16 cellular contexts compared by ENCODE assay signal in the genomic region with DNA sequence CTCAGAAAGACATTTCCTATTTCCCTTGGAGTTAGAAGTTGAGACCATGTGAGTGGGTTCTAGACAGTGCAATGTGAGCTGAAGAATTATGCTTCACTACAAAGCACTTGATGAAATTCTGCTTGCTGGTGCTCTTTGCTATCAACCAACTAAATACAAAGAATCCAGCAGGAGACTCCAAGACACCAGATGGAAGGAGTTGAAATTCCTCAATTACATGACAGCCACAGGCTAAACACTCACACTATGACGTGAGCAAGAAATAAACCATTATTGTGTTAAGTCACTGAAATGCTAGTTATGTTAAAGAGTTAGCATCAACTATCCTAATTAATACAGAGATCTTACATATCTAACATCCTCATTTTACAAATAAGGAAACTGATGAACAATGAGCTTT. TPM values are rescaled to one million over a fixed set of nuclear protein-coding genes. Genes with fewer than 3 reads are reported as not detected.
DNase-seq lines count a peak whose midpoint lies in the region; ATAC-seq and TF ChIP-seq lines count a peak whose summit lies in the region.
"Had no signal": no experiment of that assay in that cellular context is flagged by ENCODE, and none has a peak within 500 bp of the region (broad histone marks: within the 10 kb centered on the region; RNA-seq: fewer than 3 reads in every experiment).

No MANE protein-coding gene starts in this region.

- H2AFZ ChIP-seq in trophoblast cell (ENCODE audit: insufficient read depth, low read length, poor library complexity): no peak overlapping the region
- no peak overlapping the region for H2AFZ ChIP-seq in H9 (ENCODE audit: low read length)

- H3K4me3 ChIP-seq in trophoblast cell (ENCODE audit: low read depth, low read length) (no peak overlapping the region), ascending aorta (no peak overlapping the region)
- H3K4me3 ChIP-seq: K562 had no signal

- H4K20me1 ChIP-seq in H9 (ENCODE audit: control insufficient read depth, insufficient read depth, insufficient read length): no peaks in the 10 kb centered on the region

- H3K9me3 ChIP-seq in trophoblast cell (ENCODE audit: insufficient read depth, low read depth, low read length) (no peaks in the 10 kb centered on the region), ascending aorta (no peaks in the 10 kb centered on the region), H9 (ENCODE audit: control insufficient read depth, low read depth, low read length) (no peaks in the 10 kb centered on the region)
- H3K9me3 ChIP-seq: BE2C had no signal

- no peak overlapping the region for H2BK120ac ChIP-seq in trophoblast cell (ENCODE audit: insufficient read depth, low read length, poor library complexity)
- no peak overlapping the region for H2BK120ac ChIP-seq in H9 (ENCODE audit: low read depth, low read length, poor library complexity, severe bottlenecking)

- no peaks in the 10 kb centered on the region for H3K23me2 ChIP-seq in H9 (ENCODE audit: insufficient read length, low read depth, low read length, poor library complexity, severe bottlenecking)

- H2AK5ac ChIP-seq in trophoblast cell (ENCODE audit: low read length) (no peak overlapping the region), H9 (ENCODE audit: insufficient read length, low read length) (no peak overlapping the region)

- H3K27me3 Mint-ChIP-seq in H9 (ENCODE audit: low read depth): no peaks in the 10 kb centered on the region

- no peak for ATAC-seq in HG03039 (IDR thresholded peaks at IDR 0.05; ENCODE audit: unreplicated experiment)
- no peak for ATAC-seq in GM18498 (IDR thresholded peaks at IDR 0.05; ENCODE audit: unreplicated experiment)
- ATAC-seq: CD8-positive, alpha-beta T cell; HCT116; K562 had no signal

- no peak overlapping the region for H4K8ac ChIP-seq in trophoblast cell (ENCODE audit: low read depth, low read length)
- H4K8ac ChIP-seq in H9 (replicated peaks; ENCODE audit: insufficient read length, low read depth, low read length): no peak overlapping the region

- H3K79me1 ChIP-seq in trophoblast cell (ENCODE audit: low read length) (no peaks in the 10 kb centered on the region), H9 (ENCODE audit: insufficient read depth, low read depth, low read length, poor library complexity, severe bottlenecking) (peaks cover 3% of the 10 kb centered on the region)

- H3K4me2 ChIP-seq in trophoblast cell (ENCODE audit: low read length) (no peak overlapping the region), H9 (ENCODE audit: insufficient read depth, insufficient read length, low read length) (no peak overlapping the region)

- H3K36me3 ChIP-seq in trophoblast cell (ENCODE audit: control insufficient read depth in 1 of 2, insufficient read depth in 2 of 2, low read length in 2 of 2): no peaks in the 10 kb centered on the region
- no peaks in the 10 kb centered on the region for H3K36me3 ChIP-seq in ascending aorta
- H3K36me3 ChIP-seq: BE2C had no signal

- H2BK12ac ChIP-seq in trophoblast cell (ENCODE audit: low read length): no peak overlapping the region
- H2BK12ac ChIP-seq in H9 (ENCODE audit: insufficient read length, low read depth, low read length): no peak overlapping the region

- no peak overlapping the region for H3T11ph ChIP-seq in H9 (ENCODE audit: low read length)

- H2BK15ac ChIP-seq in H9 (ENCODE audit: low read depth, low read length): no peak overlapping the region

- H3K18ac ChIP-seq in trophoblast cell (ENCODE audit: low read length) (no peak overlapping the region), H9 (ENCODE audit: insufficient read length, low read depth, low read length) (no peak overlapping the region)

- no peak overlapping the region for H3K9ac ChIP-seq in trophoblast cell (ENCODE audit: low read length)
- no peak overlapping the region for H3K9ac ChIP-seq in H9 (ENCODE audit: extremely low read depth, insufficient read length, low read length)

- no peaks in the 10 kb centered on the region; a peak in 1 of 5 replicates for H3K9me3 Mint-ChIP-seq in H9
- H3K9me3 Mint-ChIP-seq: CD8-positive, alpha-beta T cell had no signal

- no peak overlapping the region for H2BK5ac ChIP-seq in trophoblast cell (ENCODE audit: low read depth, low read length, poor library complexity)
- H2BK5ac ChIP-seq in H9 (ENCODE audit: insufficient read length, low read length): no peak overlapping the region

- no peak overlapping the region for H3K27ac Mint-ChIP-seq in H9
- H3K27ac Mint-ChIP-seq: CD8-positive, alpha-beta T cell had no signal

- DNase-seq in EL (peak; percentile 43), RPMI7951 (ENCODE audit: low read depth) (peak; percentile 38), fibroblast of gingiva (ENCODE audit: low read depth) (peak; percentile 27), trophoblast cell (peak; percentile 42 to 60), ascending aorta (ENCODE audit: low spot score in 2 of 2) (no peak), H9 (no peak)
- DNase-seq: BE2C; CD8-positive, alpha-beta T cell; DND-41; NCI-H187 treated with DMSO at 0.1 percent for 48 hours; NCI-H526 treated with DMSO at 0.1 percent for 48 hours; SHP77 treated with DMSO at 0.1 percent for 48 hours had no signal

- no peak overlapping the region for H4K12ac ChIP-seq in trophoblast cell (ENCODE audit: low read depth, low read length)

- H2BK20ac ChIP-seq in H9 (ENCODE audit: low read depth, low read length, poor library complexity, severe bottlenecking): no peak overlapping the region

- H4K5ac ChIP-seq in H9 (ENCODE audit: insufficient read length, low read depth, low read length): no peak overlapping the region

- no peak overlapping the region for H3K4me3 Mint-ChIP-seq in H9
- H3K4me3 Mint-ChIP-seq: CD8-positive, alpha-beta T cell had no signal

- H3K23ac ChIP-seq in trophoblast cell (ENCODE audit: low read length) (no peak overlapping the region), H9 (ENCODE audit: insufficient read length, low read depth, low read length) (no peak overlapping the region)

- peaks cover 23 to 33% of the 10 kb centered on the region in 2 experiments for H3K4me1 Mint-ChIP-seq in H9

- no peak overlapping the region for H4K91ac ChIP-seq in trophoblast cell (ENCODE audit: low read depth, low read length)
- no peak overlapping the region for H4K91ac ChIP-seq in H9 (ENCODE audit: insufficient read length, low read depth, low read length)

- no peak overlapping the region for H3K14ac ChIP-seq in trophoblast cell (ENCODE audit: low read length)
- H3K14ac ChIP-seq in H9 (ENCODE audit: insufficient read depth, low read length): no peak overlapping the region

- no CpG with 5 or more reads among the region's 1 CpG for WGBS in trophoblast cell (ENCODE audit: extremely low coverage, insufficient coverage, insufficient read length)
- no CpG with 5 or more reads among the region's 1 CpG for WGBS in H9 (ENCODE audit: extremely low coverage, insufficient read length, low lambda C conversion rate)

- TF ChIP-seq CTCF in ascending aorta (IDR thresholded peaks at IDR 0.05): no peak
- TF ChIP-seq CTCF in H9 (conservative IDR thresholded peaks at IDR 0.05): no peak

- H3K27me3 ChIP-seq in trophoblast cell (ENCODE audit: insufficient read depth, low read length) (no peaks in the 10 kb centered on the region), ascending aorta (no peaks in the 10 kb centered on the region), H9 (ENCODE audit: insufficient read depth, low read length) (no peaks in the 10 kb centered on the region)
- H3K27me3 ChIP-seq: BE2C had no signal

- no peak overlapping the region for H3K27ac ChIP-seq in trophoblast cell (ENCODE audit: low read depth, low read length)
- peak overlapping the region in 1 of 2 donors; percentile 17 for H3K27ac ChIP-seq in ascending aorta
- H3K27ac ChIP-seq in H9 (ENCODE audit: insufficient read length, low read depth, low read length): no peak overlapping the region

- no peaks in the 10 kb centered on the region for H3K79me2 ChIP-seq in trophoblast cell (ENCODE audit: control insufficient read depth, insufficient read depth, low read length, poor library complexity)
- peaks cover 11% of the 10 kb centered on the region; the same call in 1 of the 2 replicates for H3K79me2 ChIP-seq in H9 (ENCODE audit: insufficient read depth, low read length)

- H3K4me1 ChIP-seq in trophoblast cell (ENCODE audit: control insufficient read depth in 1 of 2, insufficient read depth in 2 of 2, low read length in 2 of 2) (no peaks in the 10 kb centered on the region), ascending aorta (peaks cover 2 to 34% of the 10 kb centered on the region in 2 donors), H9 (ENCODE audit: insufficient read depth, low read length) (no peaks in the 10 kb centered on the region; the same call in 1 of the 2 replicates)
- H3K4me1 ChIP-seq: BE2C had no signal

- intact Hi-C loops in ascending aorta (cut with DNase I): no loop called here

- H3K4ac ChIP-seq in trophoblast cell (ENCODE audit: low read depth, low read length): no peak overlapping the region
- no peak overlapping the region for H3K4ac ChIP-seq in H9 (ENCODE audit: low read depth, low read length)

- H3K36me3 Mint-ChIP-seq in H9 (ENCODE audit: insufficient read depth in 1 of 3, low read depth in 3 of 3): no peaks in the 10 kb centered on the region; a peak in 1 of 7 replicates
- H3K36me3 Mint-ChIP-seq: CD8-positive, alpha-beta T cell had no signal

- H3K56ac ChIP-seq in H9 (ENCODE audit: insufficient read length, low read depth, low read length): no peak overlapping the region

RNA-seq across cellular contexts. Expression of a gene that starts 8.2 kb away (rescaled TPM):
- total RNA-seq in RPMI7951 (2014; rRNA removed; shearing (Covaris generic)): 97.6 and 99.2 TPM in 2 replicates
- polyA plus RNA-seq in trophoblast cell (2013): 144 and 149 TPM in 2 replicates
- 140 TPM for total RNA-seq in ascending aorta
- total RNA-seq in H9 (2021): 138 and 140 TPM in 2 replicates

Comparison
In these comparisons a context has a peak if more than half of its experiments do, and no peak if none do; other contexts are left out.
1. DNase-seq: peak in EL (single experiment), RPMI7951 (single experiment), fibroblast of gingiva (single experiment) and trophoblast cell (2 of 2); none in ascending aorta (0 of 2) and H9 (single experiment).